Comparison of ENCODE assay signal across 23 cellular contexts in genomic region chr12:69991683-69992297, GRCh38.
DNase-seq lines count a peak whose midpoint lies in the region; ATAC-seq, FAIRE-seq and TF ChIP-seq lines count a peak whose summit lies in the region.
"Had no signal": no experiment of that assay in that cellular context is flagged by ENCODE, and none has a peak within 500 bp of the region (broad histone marks: within the 10 kb centered on the region; RNA-seq: fewer than 3 reads in every experiment).

No MANE protein-coding gene starts in this region.

- H3F3A ChIP-seq in PC-3 (ENCODE audit: low read length, unreplicated experiment), result peaks cover 3% of the 10 kb centered on the region

- no peak for TF ChIP-seq EP300 in HepG2 (IDR thresholded peaks at IDR 0.05; ENCODE audit: low read depth in 2 of 2, low read length in 2 of 2)
- TF ChIP-seq EP300 in HepG2 (CRISPR knock-in tag; IDR thresholded peaks at IDR 0.05; ENCODE audit: borderline replicate concordance), result no peak

- no peak for TF ChIP-seq CTCF in PC-3 (conservative IDR thresholded peaks at IDR 0.05; ENCODE audit: low read depth, low read length)
- TF ChIP-seq CTCF in HepG2 (CRISPR knock-in tag; IDR thresholded peaks at IDR 0.05), result no peak

- H3K27me3 ChIP-seq in PC-3 (ENCODE audit: low read length), result no peaks in the 10 kb centered on the region
- H3K27me3 ChIP-seq in HepG2 (ENCODE audit: control insufficient read depth in 1 of 2, insufficient read depth in 2 of 2, low read length in 2 of 2), result no peaks in the 10 kb centered on the region; a peak in 1 of 5 replicates
- H3K27me3 ChIP-seq: right lobe of liver had no signal

- intact Hi-C loops in PC-3 (cut with micrococcal nuclease) (no loop called here), HepG2 (cut with micrococcal nuclease; ENCODE audit: unreplicated experiment) (no loop called here)

- ATAC-seq in PC-3, result no peak
- ATAC-seq in HepG2, result no peak
- ATAC-seq: left lobe of liver, mucosa of descending colon had no signal

- FAIRE-seq in HepG2 (lab: Jason Lieb, UNC), result no peak
- FAIRE-seq: G401.6 had no signal

- H3K27ac ChIP-seq in PC-3 (ENCODE audit: low read length), result no peak overlapping the region
- H3K27ac ChIP-seq in HepG2 (ENCODE audit: extremely low read length, insufficient read depth, low read length), result no peak overlapping the region
- H3K27ac ChIP-seq in skin epidermis, result peak overlapping the region in 11 of 21 experiments; percentile 2 to 71 (median 32)
- H3K27ac ChIP-seq: 22Rv1, GM23248, right lobe of liver, WERI-Rb-1 had no signal

- H4K20me1 ChIP-seq in PC-3 (ENCODE audit: low read length), result no peaks in the 10 kb centered on the region
- H4K20me1 ChIP-seq in HepG2 (ENCODE audit: insufficient read depth, low read length), result no peaks in the 10 kb centered on the region

- H3K4me1 ChIP-seq in PC-3 (ENCODE audit: insufficient read depth, low read length), result peaks cover 24% of the 10 kb centered on the region
- H3K4me1 ChIP-seq in HepG2 (ENCODE audit: insufficient read depth, low read length), result no peaks in the 10 kb centered on the region
- H3K4me1 ChIP-seq: right lobe of liver had no signal

- H3K9me3 ChIP-seq in PC-3 (ENCODE audit: low read length) (no peaks in the 10 kb centered on the region), HepG2 (ENCODE audit: low read length) (no peaks in the 10 kb centered on the region)
- H3K9me3 ChIP-seq: mucosa of descending colon, right lobe of liver had no signal

- BruUV-seq in PC-3 (replicated peaks; lab: Mats Ljungman, UMichigan), result no TSS peak
- BruUV-seq in HepG2 (replicated peaks; lab: Mats Ljungman, UMichigan), result no TSS peak

- no peaks in the 10 kb centered on the region for H3K9me2 ChIP-seq in PC-3 (replicated peaks; ENCODE audit: low read length)

- H3K4me3 ChIP-seq in PC-3 (ENCODE audit: low read length), result no peak overlapping the region
- no peak overlapping the region for H3K4me3 ChIP-seq in HepG2 (replicated peaks in 1 of 3; ENCODE audit: insufficient read depth in 1 of 3, low read depth in 2 of 3, low read length in 3 of 3)
- H3K4me3 ChIP-seq in skin epidermis, result no peak overlapping the region
- H3K4me3 ChIP-seq: GM23248, mucosa of descending colon, right lobe of liver had no signal

- POLR2A ChIA-PET in PC-3 (lab: Charles Lee; ENCODE audit: unreplicated experiment) (interaction anchor here (0.5 kb wide), 1 partner anchor 163 kb away, joined by 3 read pairs; no protein-coding TSS in a partner anchor), HepG2 (lab: Yijun Ruan, JAX) (no interaction called here)

- no peak for TF ChIP-seq POLR2A in HepG2 (IDR thresholded peaks at IDR 0.05; ENCODE audit: insufficient read depth in 1 of 2, low read depth in 2 of 2, low read length in 2 of 2)

- DNase-seq in DMS 273 (lab: John Stamatoyannopoulos, UW; ENCODE audit: unreplicated experiment) (peak; percentile 26), DMS 273 treated with DMSO at 0.1 percent for 48 hours (lab: John Stamatoyannopoulos, UW) (no peak), PC-3 (no peak), HepG2 (ENCODE audit: low spot score) (no peak), DMS153 treated with DMSO at 0.1 percent for 48 hours (lab: John Stamatoyannopoulos, UW; ENCODE audit: unreplicated experiment) (no peak), occipital lobe (lab: John Stamatoyannopoulos, UW) (no peak)
- DNase-seq in activated CD4-positive, CD25-positive, alpha-beta regulatory T cell treated with anti-CD3 and anti-CD28 coated beads, Interleukin-2, amount 50 U/mL, for 72 hours, result no peak
- DNase-seq: activated CD4-positive, alpha-beta memory T cell treated with anti-CD3 and anti-CD28 coated beads for 36 hours; activated naive CD4-positive, alpha-beta T cell treated with Interleukin-2 at 50 U/mL for 16 hours; amygdala; COR-L47; effector CD4-positive, alpha-beta T cell; GM23248; mucosa of descending colon; NCI-H1436 treated with DMSO at 0.1 percent for 48 hours; right lobe of liver; Right ventricle myocardium superior; stimulated activated naive CD4-positive, alpha-beta T cell; WERI-Rb-1 had no signal

- CTCF ChIA-PET in PC-3 (lab: Charles Lee), result no interaction called here
- CTCF ChIA-PET in HepG2 (lab: Yijun Ruan, JAX; ENCODE audit: low intra/inter-chr PET ratio, low total read pairs), result no interaction called here

- H3K36me3 ChIP-seq in PC-3 (ENCODE audit: low read depth, low read length) (no peaks in the 10 kb centered on the region), HepG2 (replicated peaks in 1 of 2; ENCODE audit: control insufficient read depth in 1 of 2, insufficient read depth in 2 of 2, low read length in 2 of 2) (no peaks in the 10 kb centered on the region)
- H3K36me3 ChIP-seq: right lobe of liver, WERI-Rb-1 had no signal

- H3K4me2 ChIP-seq in PC-3 (ENCODE audit: low read length) (no peak overlapping the region), HepG2 (ENCODE audit: low read depth, low read length) (no peak overlapping the region)

- 10% methylated on average over 6 of the region's 6 CpGs for WGBS in HepG2 (ENCODE audit: low lambda C conversion rate)

- H3K9ac ChIP-seq in PC-3 (ENCODE audit: low read length) (no peak overlapping the region), HepG2 (ENCODE audit: insufficient read depth, low read depth, low read length) (no peak overlapping the region)
- H3K9ac ChIP-seq: GM23248 had no signal

- H2AFZ ChIP-seq in PC-3 (ENCODE audit: low read length) (peak overlapping the region; percentile 33; the same call in 1 of the 2 replicates), HepG2 (ENCODE audit: low read length) (no peak overlapping the region)
- H2AFZ ChIP-seq: GM23248 had no signal

- H3K79me2 ChIP-seq in PC-3 (ENCODE audit: low read length) (no peaks in the 10 kb centered on the region), HepG2 (ENCODE audit: insufficient read depth, low read length) (no peaks in the 10 kb centered on the region)

- TF ChIP-seq RAD21 in HepG2 (CRISPR knock-in tag; IDR thresholded peaks at IDR 0.05), result no peak

- in situ Hi-C loops in HepG2 (cut with HindIII; ENCODE audit: extremely low pct_ligation_motif_present, low pct_unique_long_range_greater_than_20kb), result no loop called here

TF ChIP-seq in HepG2, 621 proteins besides CTCF, POLR2A, EP300 and RAD21:
- TF ChIP-seq HDAC1 (CRISPR knock-in tag; IDR thresholded peaks at IDR 0.05), result no peak
- TF ChIP-seq ZNF709 (CRISPR knock-in tag; IDR thresholded peaks at IDR 0.05), result peak; percentile 96; the same call in 1 of the 2 replicates

Comparison
In these comparisons a context has a peak if more than half of its experiments do, and no peak if none do; other contexts are left out.
1. H3K27ac ChIP-seq: peak in skin epidermis (11 of 21); none in PC-3 (single experiment) and HepG2 (single experiment).